8 cellular contexts compared by ENCODE assay signal in the genomic region with DNA sequence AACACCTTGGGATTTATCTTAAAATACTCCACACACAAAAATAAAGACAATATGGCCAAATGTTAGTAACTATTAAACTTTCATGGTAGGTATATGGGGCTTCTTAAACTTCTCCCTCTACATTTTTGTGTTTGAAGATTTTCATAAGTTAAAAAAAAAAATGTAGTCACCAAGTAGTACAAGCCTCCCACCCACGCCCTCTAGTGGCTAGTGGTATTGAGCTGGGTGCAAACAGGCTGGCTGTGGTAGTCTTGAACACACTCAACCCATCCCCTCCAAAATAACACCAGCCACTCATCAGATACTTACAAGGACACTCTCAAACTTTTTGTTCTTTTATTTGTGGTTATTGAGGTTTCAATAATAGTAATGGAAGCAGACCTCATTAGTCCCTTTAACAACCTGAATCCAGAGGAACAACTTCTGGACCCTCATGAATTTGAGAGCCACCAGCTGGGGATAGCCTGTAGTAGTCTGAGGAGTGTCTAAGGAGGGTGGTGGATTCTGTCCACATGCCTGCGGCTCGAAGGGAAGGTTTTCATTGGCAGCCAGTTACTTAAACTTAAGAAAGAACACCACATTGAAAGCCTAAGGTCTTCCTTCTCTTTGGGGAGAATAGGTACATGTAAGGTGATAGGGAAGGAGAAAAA. TPM values are rescaled to one million over a fixed set of nuclear protein-coding genes. Genes with fewer than 3 reads are reported as not detected.
DNase-seq lines count a peak whose midpoint lies in the region; ATAC-seq lines count a peak whose summit lies in the region.

No MANE protein-coding gene starts in this region.

- H3K4me3 Mint-ChIP-seq in naive thymus-derived CD8-positive, alpha-beta T cell, result no peak overlapping the region
- no peak overlapping the region for H3K4me3 Mint-ChIP-seq in stimulated activated memory B cell treated with anti-CD40 and anti-IgM and Interleukin-4, amounts not matched to agents 10 μg/mL and 1 μg/mL and 100 μg/mL, for 72 hours

- no peak overlapping the region for H3K27ac Mint-ChIP-seq in naive thymus-derived CD8-positive, alpha-beta T cell
- H3K27ac Mint-ChIP-seq in stimulated activated memory B cell treated with anti-CD40 and anti-IgM and Interleukin-4, amounts not matched to agents 10 μg/mL and 1 μg/mL and 100 μg/mL, for 72 hours, result no peak overlapping the region

- H3K27me3 Mint-ChIP-seq in naive thymus-derived CD8-positive, alpha-beta T cell, result peaks cover 0 to 31% (median 21%) of the 10 kb centered on the region in 5 donors
- H3K27me3 Mint-ChIP-seq in stimulated activated memory B cell treated with anti-CD40 and anti-IgM and Interleukin-4, amounts not matched to agents 10 μg/mL and 1 μg/mL and 100 μg/mL, for 72 hours, result peaks cover 36% of the 10 kb centered on the region

- no peaks in the 10 kb centered on the region for H3K9me3 Mint-ChIP-seq in naive thymus-derived CD8-positive, alpha-beta T cell
- no peaks in the 10 kb centered on the region for H3K9me3 Mint-ChIP-seq in stimulated activated memory B cell treated with anti-CD40 and anti-IgM and Interleukin-4, amounts not matched to agents 10 μg/mL and 1 μg/mL and 100 μg/mL, for 72 hours

- H3K36me3 Mint-ChIP-seq in naive thymus-derived CD8-positive, alpha-beta T cell, result no peaks in the 10 kb centered on the region
- H3K36me3 Mint-ChIP-seq in stimulated activated memory B cell treated with anti-CD40 and anti-IgM and Interleukin-4, amounts not matched to agents 10 μg/mL and 1 μg/mL and 100 μg/mL, for 72 hours, result no peaks in the 10 kb centered on the region

- DNase-seq in SHP77 (lab: John Stamatoyannopoulos, UW), result peak; percentile 16 to 69
- no peak for DNase-seq in SHP77 treated with DMSO at 0.1 percent for 48 hours (lab: John Stamatoyannopoulos, UW)
- peak; percentile 78 for DNase-seq in NCI-H82 treated with DMSO at 0.1 percent for 48 hours (lab: John Stamatoyannopoulos, UW; ENCODE audit: unreplicated experiment)
- peak; percentile 49 to 57 for DNase-seq in activated CD8-positive, alpha-beta memory T cell treated with anti-CD3 and anti-CD28 coated beads for 1 hour (ENCODE audit: extremely low read depth in 1 of 2, low read depth in 1 of 2)
- peak; percentile 52 for DNase-seq in epidermal melanocyte (ENCODE audit: insufficient read length, low spot score)
- DNase-seq in naive thymus-derived CD8-positive, alpha-beta T cell, result peak; percentile 52 to 91 (median 75)

- ATAC-seq in HG03378 (IDR thresholded peaks at IDR 0.05; ENCODE audit: unreplicated experiment), result peak; percentile 62
- ATAC-seq in naive thymus-derived CD8-positive, alpha-beta T cell, result peak; percentile 88 to 89
- peak; percentile 73 for ATAC-seq in stimulated activated memory B cell treated with anti-CD40 and anti-IgM and Interleukin-4, amounts not matched to agents 10 μg/mL and 1 μg/mL and 100 μg/mL, for 72 hours

- POLR2A ChIA-PET in naive thymus-derived CD8-positive, alpha-beta T cell (lab: Charles Lee), result no interaction called here

- no peaks in the 10 kb centered on the region for H3K4me1 Mint-ChIP-seq in naive thymus-derived CD8-positive, alpha-beta T cell
- H3K4me1 Mint-ChIP-seq in stimulated activated memory B cell treated with anti-CD40 and anti-IgM and Interleukin-4, amounts not matched to agents 10 μg/mL and 1 μg/mL and 100 μg/mL, for 72 hours, result no peaks in the 10 kb centered on the region

RNA-seq across cellular contexts. Expression of a gene that starts 15.6 kb away (rescaled TPM):
- total RNA-seq in naive thymus-derived CD8-positive, alpha-beta T cell, result not detected
- not detected for polyA plus RNA-seq in naive thymus-derived CD8-positive, alpha-beta T cell
